In the genomic region with DNA sequence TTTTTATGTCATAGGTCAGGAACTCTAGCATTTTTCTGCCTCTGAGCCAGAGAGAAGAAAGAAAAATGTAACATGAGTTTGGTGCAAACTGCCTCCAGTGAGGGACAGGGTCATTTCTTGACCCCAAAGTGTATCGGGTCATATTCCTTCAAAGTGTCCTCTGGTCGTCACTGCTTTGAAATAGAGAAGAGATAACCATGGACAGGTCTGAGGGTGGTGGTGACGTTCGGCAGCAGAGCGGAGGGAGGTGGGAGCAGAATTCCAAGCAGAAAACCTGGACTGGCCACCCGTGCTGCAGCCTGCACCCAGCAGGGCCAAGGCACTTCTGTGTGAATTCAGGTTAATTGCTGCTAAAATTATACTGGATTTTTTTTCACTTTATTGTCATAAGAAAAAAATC, we compare ENCODE assay signal across 17 cellular contexts. TPM values are rescaled to one million over a fixed set of nuclear protein-coding genes. Genes with fewer than 3 reads are reported as not detected.
DNase-seq lines count a peak whose midpoint lies in the region; ATAC-seq, FAIRE-seq and TF ChIP-seq lines count a peak whose summit lies in the region.
"Had no signal": no experiment of that assay in that cellular context is flagged by ENCODE, and none has a peak within 500 bp of the region (broad histone marks: within the 10 kb centered on the region; RNA-seq: fewer than 3 reads in every experiment).

No MANE protein-coding gene starts in this region.

- H4K8ac ChIP-seq in trophoblast cell (ENCODE audit: low read depth, low read length) = no peak overlapping the region

- H3K36me3 ChIP-seq in left ventricle myocardium inferior (no peaks in the 10 kb centered on the region), K562 (ENCODE audit: control insufficient read depth, insufficient read depth, low read length) (no peaks in the 10 kb centered on the region), trophoblast cell (ENCODE audit: control insufficient read depth in 1 of 2, insufficient read depth in 2 of 2, low read length in 2 of 2) (no peaks in the 10 kb centered on the region)
- H3K36me3 ChIP-seq: BLaER1 treated with 17β-estradiol and CSF1 and Interleukin-3, amounts not matched to agents 10 nM and 100 nM had no signal

- 0 out of 2 replicates have a peak overlapping the region, but pooled peaks have one; percentile 2 for H2AFZ ChIP-seq in K562 (ENCODE audit: low read depth, low read length)
- no peak overlapping the region for H2AFZ ChIP-seq in trophoblast cell (ENCODE audit: insufficient read depth, low read length, poor library complexity)

- H3K14ac ChIP-seq in trophoblast cell (ENCODE audit: low read length) = no peak overlapping the region

- no peaks in the 10 kb centered on the region for H4K20me1 ChIP-seq in K562 (replicated peaks; ENCODE audit: control insufficient read depth, insufficient read depth, low read length)
- H4K20me1 ChIP-seq: BLaER1 treated with 17β-estradiol and CSF1 and Interleukin-3, amounts not matched to agents 10 nM and 100 nM had no signal

- no peak for TF ChIP-seq RAD21 in K562 (CRISPR knock-in tag; conservative IDR thresholded peaks at IDR 0.05 in 1 of 2, IDR thresholded peaks at IDR 0.05 in 1 of 2)

- H3K4me3 ChIP-seq in left ventricle myocardium inferior (no peak overlapping the region), K562 (no peak overlapping the region), trophoblast cell (ENCODE audit: low read depth, low read length) (no peak overlapping the region)
- H3K4me3 ChIP-seq: BLaER1 treated with 17β-estradiol and CSF1 and Interleukin-3, amounts not matched to agents 10 nM and 100 nM; GM12878 had no signal

- no peaks in the 10 kb centered on the region for H3K36me3 Mint-ChIP-seq in activated CD4-positive, alpha-beta memory T cell treated with anti-CD3 and anti-CD28 coated beads, Interleukin-2, amount 10 ng/mL, durations not matched to agents 7 days and 5 days (ENCODE audit: low read depth)
- H3K36me3 Mint-ChIP-seq: CD4-positive, CD25-positive, alpha-beta regulatory T cell had no signal

- H3K27ac ChIP-seq in left ventricle myocardium inferior (replicated peaks) (no peak overlapping the region), K562 (ENCODE audit: extremely low read depth, low read depth, low read length) (no peak overlapping the region), trophoblast cell (ENCODE audit: low read depth, low read length) (no peak overlapping the region)
- H3K27ac ChIP-seq: BLaER1 treated with 17β-estradiol and CSF1 and Interleukin-3, amounts not matched to agents 10 nM and 100 nM had no signal

- H4K91ac ChIP-seq in trophoblast cell (ENCODE audit: low read depth, low read length) = no peak overlapping the region

- H2AK5ac ChIP-seq in trophoblast cell (ENCODE audit: low read length) = no peak overlapping the region

- H4K12ac ChIP-seq in trophoblast cell (ENCODE audit: low read depth, low read length) = no peak overlapping the region

- H2BK120ac ChIP-seq in trophoblast cell (ENCODE audit: insufficient read depth, low read length, poor library complexity) = no peak overlapping the region

- ATAC-seq in Right ventricle myocardium inferior = peak; percentile 38
- ATAC-seq in K562 = no peak
- ATAC-seq in left cardiac atrium = peak; percentile 30 to 65
- ATAC-seq: GM12878 had no signal

- no TSS peak for BruUV-seq in K562 (replicated peaks; lab: Mats Ljungman, UMichigan)

- peak; percentile 19 for FAIRE-seq in K562 (lab: Jason Lieb, UNC)
- FAIRE-seq: GM12878, GM18507 had no signal

- peaks cover 17% of the 10 kb centered on the region for H3K27me3 ChIP-seq in left ventricle myocardium inferior (ENCODE audit: low read depth)
- H3K27me3 ChIP-seq in K562 (ENCODE audit: control insufficient read depth in 2 of 2, insufficient read depth in 2 of 2, low read length in 2 of 2) = no peaks in the 10 kb centered on the region
- H3K27me3 ChIP-seq in trophoblast cell (ENCODE audit: insufficient read depth, low read length) = no peaks in the 10 kb centered on the region

- H3K79me1 ChIP-seq in trophoblast cell (ENCODE audit: low read length) = peaks cover 7% of the 10 kb centered on the region

- CTCF ChIA-PET in K562 (lab: Yijun Ruan, JAX; ENCODE audit: low intra/inter-chr PET ratio) = interaction anchor here (0.7 kb wide), 1 partner anchor 127 kb away, joined by 6 read pairs; no protein-coding TSS in a partner anchor
- CTCF ChIA-PET in activated CD4-positive, alpha-beta memory T cell treated with anti-CD3 and anti-CD28 coated beads, Interleukin-2, amount 10 ng/mL, durations not matched to agents 7 days and 5 days (lab: Charles Lee) = no interaction called here

- TF ChIP-seq CTCF in left ventricle myocardium inferior (IDR thresholded peaks at IDR 0.05; ENCODE audit: borderline replicate concordance) = no peak
- no peak for TF ChIP-seq CTCF in K562 (IDR thresholded peaks at IDR 0.05 in 2 of 3, conservative IDR thresholded peaks at IDR 0.05 in 1 of 3; ENCODE audit: insufficient read depth in 2 of 3, low read depth in 1 of 3, low read length in 3 of 3)

- intact Hi-C loops in Right ventricle myocardium inferior (cut with DNase I) (no loop called here), left ventricle myocardium inferior (cut with micrococcal nuclease) (no loop called here), K562 (cut with micrococcal nuclease) (no loop called here), left cardiac atrium (cut with DNase I) (no loop called here)

- 27% methylated on average over 5 of the region's 6 CpGs for WGBS in K562 (ENCODE audit: insufficient coverage, low coverage, missing lambda C conversion rate)
- no CpG with 5 or more reads among the region's 6 CpGs for WGBS in trophoblast cell (ENCODE audit: extremely low coverage, insufficient coverage, insufficient read length)

- TF ChIP-seq EP300 in K562 (IDR thresholded peaks at IDR 0.05; ENCODE audit: low read length) = no peak

- H2BK12ac ChIP-seq in trophoblast cell (ENCODE audit: low read length) = no peak overlapping the region

- H3K79me2 ChIP-seq in K562 (ENCODE audit: control insufficient read depth, insufficient read depth, low read length) = no peaks in the 10 kb centered on the region
- no peaks in the 10 kb centered on the region for H3K79me2 ChIP-seq in trophoblast cell (ENCODE audit: control insufficient read depth, insufficient read depth, low read length, poor library complexity)

- no peak overlapping the region for H2BK5ac ChIP-seq in trophoblast cell (ENCODE audit: low read depth, low read length, poor library complexity)

- H3K4me1 Mint-ChIP-seq in activated CD4-positive, alpha-beta memory T cell treated with anti-CD3 and anti-CD28 coated beads, Interleukin-2, amount 10 ng/mL, durations not matched to agents 7 days and 5 days = peaks cover 2% of the 10 kb centered on the region
- H3K4me1 Mint-ChIP-seq: CD4-positive, CD25-positive, alpha-beta regulatory T cell; H9 had no signal

- peaks cover 21% of the 10 kb centered on the region for H3K27me3 Mint-ChIP-seq in activated CD4-positive, alpha-beta memory T cell treated with anti-CD3 and anti-CD28 coated beads, Interleukin-2, amount 10 ng/mL, durations not matched to agents 7 days and 5 days

- H3K4me2 ChIP-seq in K562 (ENCODE audit: insufficient read depth, low read length) = no peak overlapping the region
- H3K4me2 ChIP-seq in trophoblast cell (ENCODE audit: low read length) = peak overlapping the region; percentile 26
- H3K4me2 ChIP-seq: BLaER1 treated with 17β-estradiol and CSF1 and Interleukin-3, amounts not matched to agents 10 nM and 100 nM had no signal

- H3K23ac ChIP-seq in trophoblast cell (ENCODE audit: low read length) = no peak overlapping the region

- DNase-seq in Right ventricle myocardium inferior (ENCODE audit: missing footprints) = no peak
- DNase-seq in left ventricle myocardium inferior = no peak
- no peak for DNase-seq in K562 (ENCODE audit: extremely low read depth in 1 of 4, low spot score in 3 of 4)
- DNase-seq in left cardiac atrium = no peak
- DNase-seq in trophoblast cell = no peak
- no peak for DNase-seq in activated CD4-positive, alpha-beta memory T cell treated with anti-CD3 and anti-CD28 coated beads, Interleukin-2, amount 10 ng/mL, durations not matched to agents 7 days and 5 days
- no peak for DNase-seq in activated CD4-positive, alpha-beta T cell treated with anti-CD3 and anti-CD28 coated beads, Interleukin-2, amount 50 U/mL, for 4 hours
- DNase-seq: ACHN; Calu3; CD4-positive, CD25-positive, alpha-beta regulatory T cell; DMS 273 treated with DMSO at 0.1 percent for 48 hours; DMS79; GOT3; H9 had no signal

- no peaks in the 10 kb centered on the region for H3K9me1 ChIP-seq in K562 (ENCODE audit: control insufficient read depth, insufficient read depth, low read length)

- H3K4me1 ChIP-seq in left ventricle myocardium inferior (peaks cover 9% of the 10 kb centered on the region), K562 (replicated peaks in 1 of 2; ENCODE audit: control insufficient read depth in 2 of 2, insufficient read depth in 2 of 2, low read length in 2 of 2) (no peaks in the 10 kb centered on the region), trophoblast cell (ENCODE audit: control insufficient read depth in 1 of 2, insufficient read depth in 2 of 2, low read length in 2 of 2) (peaks cover 7 to 13% of the 10 kb centered on the region in 2 experiments)

- POLR2A ChIA-PET in K562 (lab: Yijun Ruan, JAX) = no interaction called here
- POLR2A ChIA-PET in activated CD4-positive, alpha-beta memory T cell treated with anti-CD3 and anti-CD28 coated beads, Interleukin-2, amount 10 ng/mL, durations not matched to agents 7 days and 5 days (lab: Charles Lee) = no interaction called here

- in situ Hi-C loops in K562 (cut with MboI) = no loop called here

- H3K27ac Mint-ChIP-seq in activated CD4-positive, alpha-beta memory T cell treated with anti-CD3 and anti-CD28 coated beads, Interleukin-2, amount 10 ng/mL, durations not matched to agents 7 days and 5 days = no peak overlapping the region
- H3K27ac Mint-ChIP-seq: CD4-positive, CD25-positive, alpha-beta regulatory T cell; H9 had no signal

- no peaks in the 10 kb centered on the region for H3K9me3 Mint-ChIP-seq in activated CD4-positive, alpha-beta memory T cell treated with anti-CD3 and anti-CD28 coated beads, Interleukin-2, amount 10 ng/mL, durations not matched to agents 7 days and 5 days

- no peak overlapping the region for H3K4ac ChIP-seq in trophoblast cell (ENCODE audit: low read depth, low read length)

- H3K9me3 ChIP-seq in left ventricle myocardium inferior (replicated peaks) (no peaks in the 10 kb centered on the region), K562 (replicated peaks; ENCODE audit: control insufficient read depth, insufficient read depth, low read depth, low read length) (no peaks in the 10 kb centered on the region), trophoblast cell (ENCODE audit: insufficient read depth, low read depth, low read length) (no peaks in the 10 kb centered on the region)

- no peak overlapping the region for H3K9ac ChIP-seq in K562 (ENCODE audit: insufficient read depth in 1 of 2, low read depth in 2 of 2, low read length in 2 of 2)
- no peak overlapping the region for H3K9ac ChIP-seq in trophoblast cell (ENCODE audit: low read length)
- H3K9ac ChIP-seq: BLaER1 treated with 17β-estradiol and CSF1 and Interleukin-3, amounts not matched to agents 10 nM and 100 nM had no signal

- no peak for TF ChIP-seq POLR2A in K562 (conservative IDR thresholded peaks at IDR 0.05)

- no peak overlapping the region for H3K18ac ChIP-seq in trophoblast cell (ENCODE audit: low read length)

- no peak overlapping the region for H3K4me3 Mint-ChIP-seq in activated CD4-positive, alpha-beta memory T cell treated with anti-CD3 and anti-CD28 coated beads, Interleukin-2, amount 10 ng/mL, durations not matched to agents 7 days and 5 days
- H3K4me3 Mint-ChIP-seq: CD4-positive, CD25-positive, alpha-beta regulatory T cell; H9 had no signal

RNA-seq across cellular contexts. Expression of a gene that starts 38.1 kb away (rescaled TPM):
- total RNA-seq in Right ventricle myocardium inferior (39.1 TPM), left ventricle myocardium inferior (44.3 TPM), K562 (2014; rRNA removed) (28.7 and 29.6 TPM in 2 replicates), K562 (2014; rRNA removed; fragmentation: Illumina TruSeq; extraction: Trizol) (31.9 and 33.3 TPM in 2 replicates), K562 (2015; rRNA removed; fragmentation: Illumina TruSeq; extraction: Trizol) (29.0 and 32.3 TPM in 2 replicates), K562 (2021) (43.5 and 47.2 TPM in 2 replicates), left cardiac atrium (10 to 100 TPM; 40.2 to 43.0 TPM)
- total RNA-seq in K562 (2011; cell fraction: chromatin; rRNA removed; ENCODE audit: low replicate concordance) = 55.3 and 67.8 TPM in 2 replicates
- total RNA-seq in K562 (2011; cell fraction: nucleolus; rRNA removed) = 51.5 and 53.9 TPM in 2 replicates
- total RNA-seq in K562 (2011; cell fraction: nucleoplasm; rRNA removed) = 80.2 and 95.0 TPM in 2 replicates
- polyA plus RNA-seq in K562 (2011; rRNA removed) (65.0 and 84.1 TPM in 2 replicates), K562 (2014; fragmentation: Illumina TruSeq; extraction: Trizol) (42.3 and 45.6 TPM in 2 replicates), K562 (2014; fragmentation: Nextera tagmentation; extraction: Ambion mirVana) (10 to 100 TPM in 1 of 2 experiments, 1 to 10 TPM in 1; 6.0 to 19.0 TPM), K562 (2014; rRNA removed) (41.1 and 45.7 TPM in 2 replicates)
- polyA plus RNA-seq in K562 (2011; cell fraction: cytosol; rRNA removed) = 53.0 and 66.2 TPM in 2 replicates
- 27.2 and 29.6 TPM in 2 replicates for polyA plus RNA-seq in K562 (2011; cell fraction: nucleus; rRNA removed)
- 34.3 and 47.4 TPM in 2 replicates for polyA plus RNA-seq in K562 (2012)
- 40.3 and 46.8 TPM in 2 replicates for polyA minus RNA-seq in K562 (2011; rRNA and poly(A)+ RNA removed)
- 25.1 and 25.8 TPM in 2 replicates for polyA minus RNA-seq in K562 (2011; cell fraction: cytosol; rRNA and poly(A)+ RNA removed)
- polyA minus RNA-seq in K562 (2011; cell fraction: nucleus; rRNA and poly(A)+ RNA removed) = 16.4 and 22.5 TPM in 2 replicates
- 63.6 and 64.8 TPM in 2 replicates for polyA plus RNA-seq in trophoblast cell (2013)
- total RNA-seq in activated CD4-positive, alpha-beta memory T cell treated with anti-CD3 and anti-CD28 coated beads, Interleukin-2, amount 10 ng/mL, durations not matched to agents 7 days and 5 days = 10 to 100 TPM; 53.8 to 55.2 TPM
